Comparison of ENCODE assay signal across 24 cellular contexts in the genomic region with DNA sequence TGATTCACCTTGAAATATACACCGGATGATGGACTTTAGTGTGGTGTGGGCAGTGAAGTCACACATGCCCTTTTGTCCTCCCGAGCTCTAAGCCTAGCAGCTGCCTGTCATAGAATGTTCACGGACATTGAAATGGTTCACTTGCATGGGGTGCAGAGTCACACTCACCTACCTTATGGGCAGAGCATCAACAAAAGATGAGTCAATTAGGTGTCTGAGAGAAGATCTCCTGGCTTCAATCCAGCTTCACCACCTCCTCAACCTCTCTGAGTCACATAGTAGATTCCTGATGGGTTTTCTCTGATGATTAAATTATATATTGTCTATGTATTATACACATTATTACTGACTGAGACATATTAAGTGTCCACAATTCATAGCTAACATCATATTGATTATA. TPM values are rescaled to one million over a fixed set of nuclear protein-coding genes. Genes with fewer than 3 reads are reported as not detected.
DNase-seq lines count a peak whose midpoint lies in the region; ATAC-seq and TF ChIP-seq lines count a peak whose summit lies in the region.
"Had no signal": no experiment of that assay in that cellular context is flagged by ENCODE, and none has a peak within 500 bp of the region (broad histone marks: within the 10 kb centered on the region; RNA-seq: fewer than 3 reads in every experiment).

No MANE protein-coding gene starts in this region.

- DNase-seq in activated naive CD4-positive, alpha-beta T cell treated with anti-CD3 and anti-CD28 coated beads, Interleukin-2, amount 50 U/mL, for 72 hours (ENCODE audit: low spot score in 2 of 2) = no peak
- DNase-seq in activated naive CD4-positive, alpha-beta T cell treated with anti-CD3 and anti-CD28 coated beads, Interleukin-2, amount 10 ng/mL, durations not matched to agents 7 days and 5 days = no peak
- DNase-seq in M059J (ENCODE audit: low read depth) (peak; percentile 58), epithelial cell of esophagus (ENCODE audit: low read depth) (peak; percentile 91), left ventricle myocardium superior (no peak)
- DNase-seq in stimulated activated naive CD8-positive, alpha-beta T cell treated with anti-CD3 and anti-CD28 coated beads, Interleukin-15, amount 100 ng/mL, for 72 hours = no peak
- no peak for DNase-seq in effector CD4-positive, alpha-beta T cell
- DNase-seq: activated CD4-positive, alpha-beta T cell treated with anti-CD3 and anti-CD28 coated beads, Interleukin-2, amount 50 U/mL, for 1 hour; activated naive CD8-positive, alpha-beta T cell treated with anti-CD3 and anti-CD28 coated beads, Interleukin-2, amount 10 ng/mL, durations not matched to agents 7 days and 5 days; central memory CD4-positive, alpha-beta T cell; DMS79; endodermal cell; hippocampal formation; immature natural killer cell; left lung; MV-4-11; NCI-H446 treated with DMSO at 0.1 percent for 48 hours; posterior cingulate gyrus had no signal

- no peak for TF ChIP-seq CTCF in epithelial cell of esophagus (IDR thresholded peaks at IDR 0.05; ENCODE audit: insufficient read depth, low read depth, low read length, missing control alignments)

- ATAC-seq in activated naive CD4-positive, alpha-beta T cell treated with anti-CD3 and anti-CD28 coated beads, Interleukin-2, amount 50 U/mL, for 72 hours = peak; percentile 31 to 85
- peak; percentile 76 for ATAC-seq in stimulated activated naive CD8-positive, alpha-beta T cell treated with anti-CD3 and anti-CD28 coated beads, Interleukin-15, amount 100 ng/mL, for 72 hours
- no peak for ATAC-seq in left ventricle myocardium superior
- ATAC-seq: gastroesophageal sphincter, HCT116, left lung, Right ventricle myocardium inferior, sciatic nerve had no signal

- intact Hi-C loops in left ventricle myocardium superior (cut with micrococcal nuclease) = no loop called here

- no peak overlapping the region for H3K27ac Mint-ChIP-seq in activated naive CD4-positive, alpha-beta T cell treated with anti-CD3 and anti-CD28 coated beads, Interleukin-2, amount 50 U/mL, for 72 hours
- H3K27ac Mint-ChIP-seq in activated naive CD4-positive, alpha-beta T cell treated with anti-CD3 and anti-CD28 coated beads, Interleukin-2, amount 10 ng/mL, durations not matched to agents 7 days and 5 days = no peak overlapping the region
- H3K27ac Mint-ChIP-seq in stimulated activated naive CD8-positive, alpha-beta T cell treated with anti-CD3 and anti-CD28 coated beads, Interleukin-15, amount 100 ng/mL, for 72 hours = no peak overlapping the region
- H3K27ac Mint-ChIP-seq: activated naive CD8-positive, alpha-beta T cell treated with anti-CD3 and anti-CD28 coated beads, Interleukin-2, amount 10 ng/mL, durations not matched to agents 7 days and 5 days; endodermal cell; immature natural killer cell; stimulated activated naive CD8-positive, alpha-beta T cell treated with anti-CD3 and anti-CD28 coated beads, Interleukin-15, Interleukin-2, amounts not matched to agents 100 ng/mL and 50 ng/mL, for 24 hours; T-helper 2 cell treated with Interferon-gamma antibody and Interleukin-4, amounts not matched to agents 5 μg/mL and 100 μg/mL, for 36 hours had no signal

- H3K36me3 Mint-ChIP-seq in activated naive CD4-positive, alpha-beta T cell treated with anti-CD3 and anti-CD28 coated beads, Interleukin-2, amount 50 U/mL, for 72 hours = no peaks in the 10 kb centered on the region
- no peaks in the 10 kb centered on the region for H3K36me3 Mint-ChIP-seq in activated naive CD4-positive, alpha-beta T cell treated with anti-CD3 and anti-CD28 coated beads, Interleukin-2, amount 10 ng/mL, durations not matched to agents 7 days and 5 days
- H3K36me3 Mint-ChIP-seq: activated naive CD8-positive, alpha-beta T cell treated with anti-CD3 and anti-CD28 coated beads, Interleukin-2, amount 10 ng/mL, durations not matched to agents 7 days and 5 days; immature natural killer cell had no signal

- H3K4me3 Mint-ChIP-seq in activated naive CD4-positive, alpha-beta T cell treated with anti-CD3 and anti-CD28 coated beads, Interleukin-2, amount 10 ng/mL, durations not matched to agents 7 days and 5 days = no peak overlapping the region
- H3K4me3 Mint-ChIP-seq in stimulated activated naive CD8-positive, alpha-beta T cell treated with anti-CD3 and anti-CD28 coated beads, Interleukin-15, amount 100 ng/mL, for 72 hours = no peak overlapping the region
- H3K4me3 Mint-ChIP-seq: activated naive CD8-positive, alpha-beta T cell treated with anti-CD3 and anti-CD28 coated beads, Interleukin-2, amount 10 ng/mL, durations not matched to agents 7 days and 5 days; endodermal cell; immature natural killer cell; stimulated activated naive CD8-positive, alpha-beta T cell treated with anti-CD3 and anti-CD28 coated beads, Interleukin-15, Interleukin-2, amounts not matched to agents 100 ng/mL and 50 ng/mL, for 24 hours; T-helper 2 cell treated with Interferon-gamma antibody and Interleukin-4, amounts not matched to agents 5 μg/mL and 100 μg/mL, for 36 hours had no signal

- no peaks in the 10 kb centered on the region for H3K9me3 Mint-ChIP-seq in activated naive CD4-positive, alpha-beta T cell treated with anti-CD3 and anti-CD28 coated beads, Interleukin-2, amount 50 U/mL, for 72 hours
- no peaks in the 10 kb centered on the region for H3K9me3 Mint-ChIP-seq in activated naive CD4-positive, alpha-beta T cell treated with anti-CD3 and anti-CD28 coated beads, Interleukin-2, amount 10 ng/mL, durations not matched to agents 7 days and 5 days
- no peaks in the 10 kb centered on the region for H3K9me3 Mint-ChIP-seq in stimulated activated naive CD8-positive, alpha-beta T cell treated with anti-CD3 and anti-CD28 coated beads, Interleukin-15, amount 100 ng/mL, for 72 hours
- H3K9me3 Mint-ChIP-seq: activated naive CD8-positive, alpha-beta T cell treated with anti-CD3 and anti-CD28 coated beads, Interleukin-2, amount 10 ng/mL, durations not matched to agents 7 days and 5 days; endodermal cell; immature natural killer cell; stimulated activated naive CD8-positive, alpha-beta T cell treated with anti-CD3 and anti-CD28 coated beads, Interleukin-15, Interleukin-2, amounts not matched to agents 100 ng/mL and 50 ng/mL, for 24 hours; T-helper 2 cell treated with Interferon-gamma antibody and Interleukin-4, amounts not matched to agents 5 μg/mL and 100 μg/mL, for 36 hours had no signal

- no peak overlapping the region for H3K4me3 ChIP-seq in epithelial cell of esophagus (ENCODE audit: low read length)
- H3K4me3 ChIP-seq: gastroesophageal sphincter, left lung had no signal

- H3K4me1 Mint-ChIP-seq in activated naive CD4-positive, alpha-beta T cell treated with anti-CD3 and anti-CD28 coated beads, Interleukin-2, amount 10 ng/mL, durations not matched to agents 7 days and 5 days = no peaks in the 10 kb centered on the region
- H3K4me1 Mint-ChIP-seq in stimulated activated naive CD8-positive, alpha-beta T cell treated with anti-CD3 and anti-CD28 coated beads, Interleukin-15, amount 100 ng/mL, for 72 hours = peaks cover 13% of the 10 kb centered on the region
- H3K4me1 Mint-ChIP-seq: activated naive CD8-positive, alpha-beta T cell treated with anti-CD3 and anti-CD28 coated beads, Interleukin-2, amount 10 ng/mL, durations not matched to agents 7 days and 5 days; endodermal cell had no signal

- CTCF ChIA-PET in activated naive CD4-positive, alpha-beta T cell treated with anti-CD3 and anti-CD28 coated beads, Interleukin-2, amount 10 ng/mL, durations not matched to agents 7 days and 5 days (lab: Charles Lee) = interaction anchor here (0.9 to 1.4 kb wide), 3 partner anchors 10 to 14 kb away, joined by 3 to 6 read pairs (median 3); no protein-coding TSS in a partner anchor

- peaks cover 91% of the 10 kb centered on the region for H3K27me3 Mint-ChIP-seq in activated naive CD4-positive, alpha-beta T cell treated with anti-CD3 and anti-CD28 coated beads, Interleukin-2, amount 10 ng/mL, durations not matched to agents 7 days and 5 days
- peaks cover 94% of the 10 kb centered on the region for H3K27me3 Mint-ChIP-seq in stimulated activated naive CD8-positive, alpha-beta T cell treated with anti-CD3 and anti-CD28 coated beads, Interleukin-15, amount 100 ng/mL, for 72 hours

RNA-seq across cellular contexts. Expression of gene HLA-E, which starts 48.1 kb away (rescaled TPM):
- 100 to 1,000 TPM; 493 to 574 TPM for total RNA-seq in activated naive CD4-positive, alpha-beta T cell treated with anti-CD3 and anti-CD28 coated beads, Interleukin-2, amount 50 U/mL, for 72 hours
- 643 and 778 TPM in 2 replicates for total RNA-seq in M059J (2014; rRNA removed; shearing (Covaris generic))
- 155 TPM for total RNA-seq in left ventricle myocardium superior

Comparison
In these comparisons a context has a peak if more than half of its experiments do, and no peak if none do; other contexts are left out.
1. DNase-seq: peak in M059J (single experiment) and epithelial cell of esophagus (single experiment); none in activated naive CD4-positive, alpha-beta T cell treated with anti-CD3 and anti-CD28 coated beads, Interleukin-2, amount 50 U/mL, for 72 hours (0 of 2), activated naive CD4-positive, alpha-beta T cell treated with anti-CD3 and anti-CD28 coated beads, Interleukin-2, amount 10 ng/mL, durations not matched to agents 7 days and 5 days (single experiment), stimulated activated naive CD8-positive, alpha-beta T cell treated with anti-CD3 and anti-CD28 coated beads, Interleukin-15, amount 100 ng/mL, for 72 hours (0 of 2), left ventricle myocardium superior (single experiment) and effector CD4-positive, alpha-beta T cell (single experiment).